Comparison of ENCODE assay signal across 10 cellular contexts in the genomic region with DNA sequence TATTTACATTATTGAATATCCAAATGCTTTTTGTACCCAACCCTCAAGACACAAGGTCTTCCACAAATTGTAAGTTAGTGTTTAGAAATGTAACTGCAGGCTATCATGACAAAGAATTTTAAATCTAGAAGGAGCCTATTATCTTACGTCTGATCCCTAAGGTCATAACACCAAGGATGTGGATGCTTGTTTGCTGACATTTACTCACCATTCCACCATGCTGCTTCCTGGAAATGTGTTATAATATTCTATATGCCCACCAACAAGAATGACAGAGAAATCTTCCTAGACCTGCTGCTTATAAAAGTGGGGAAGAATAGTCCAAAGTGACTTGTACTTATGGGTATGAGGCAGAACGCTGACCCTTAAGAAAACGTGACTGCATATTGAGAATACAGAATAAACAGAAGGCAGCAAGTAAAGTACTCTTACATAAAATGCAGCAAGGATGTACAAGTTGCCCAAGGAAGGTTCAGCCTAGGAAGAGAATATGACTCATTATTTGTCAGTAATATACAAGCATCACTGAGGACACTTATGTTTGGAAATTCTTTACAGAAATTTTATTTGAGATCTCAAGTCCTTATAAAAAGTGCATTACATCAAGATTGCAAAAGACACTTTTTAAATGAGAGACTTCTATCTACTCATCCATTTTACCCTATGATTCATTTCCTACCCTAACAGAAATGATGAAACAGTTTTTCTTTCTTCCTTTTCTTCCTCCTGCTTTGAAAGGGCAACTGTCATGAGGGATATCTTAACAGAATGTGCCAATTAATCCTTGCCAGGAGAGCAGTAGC. TPM values are rescaled to one million over a fixed set of nuclear protein-coding genes. Genes with fewer than 3 reads are reported as not detected.
DNase-seq lines count a peak whose midpoint lies in the region; ATAC-seq and TF ChIP-seq lines count a peak whose summit lies in the region.
"Had no signal": no experiment of that assay in that cellular context is flagged by ENCODE, and none has a peak within 500 bp of the region (broad histone marks: within the 10 kb centered on the region; RNA-seq: fewer than 3 reads in every experiment).

No MANE protein-coding gene starts in this region.

- peaks cover 9% of the 10 kb centered on the region for H3K36me3 ChIP-seq in suprapubic skin

- no peaks in the 10 kb centered on the region for H3K27me3 ChIP-seq in suprapubic skin

- DNase-seq in ELR (ENCODE audit: low read depth) (peak; percentile 89), NOMO-1 (lab: John Stamatoyannopoulos, UW; ENCODE audit: unreplicated experiment in 2 of 2) (peak; percentile 57 to 93), epidermal melanocyte (ENCODE audit: insufficient read length, low spot score) (peak; percentile 28), omental fat pad (ENCODE audit: low spot score) (no peak), GOT3 (lab: John Stamatoyannopoulos, UW) (no peak), NCI-H146 treated with DMSO at 0.1 percent for 48 hours (lab: John Stamatoyannopoulos, UW; ENCODE audit: unreplicated experiment) (no peak), hypothalamus (lab: John Stamatoyannopoulos, UW) (no peak), suprapubic skin (ENCODE audit: low spot score in 2 of 2) (no peak)
- DNase-seq: activated CD4-positive, alpha-beta T cell treated with anti-CD3 and anti-CD28 coated beads for 48 hours; activated naive CD8-positive, alpha-beta T cell treated with anti-CD3 and anti-CD28 coated beads, Interleukin-2, amount 10 ng/mL, durations not matched to agents 7 days and 5 days had no signal

- H3K9me3 ChIP-seq in suprapubic skin, result no peaks in the 10 kb centered on the region

- no peak for TF ChIP-seq EP300 in suprapubic skin (IDR thresholded peaks at IDR 0.05)

- no peak overlapping the region for H3K4me3 ChIP-seq in suprapubic skin

- TF ChIP-seq POLR2A in suprapubic skin (IDR thresholded peaks at IDR 0.05), result no peak

- peak; percentile 23 for ATAC-seq in omental fat pad (ENCODE audit: low FRiP score)

- no peaks in the 10 kb centered on the region for H3K4me1 ChIP-seq in suprapubic skin

- no peak overlapping the region for H3K27ac ChIP-seq in suprapubic skin

- WGBS in suprapubic skin, result 90% methylated on average over 3 of the region's 3 CpGs

- TF ChIP-seq CTCF in omental fat pad (IDR thresholded peaks at IDR 0.05) (no peak), suprapubic skin (IDR thresholded peaks at IDR 0.05) (no peak)

RNA-seq across cellular contexts. Expression of a gene that starts 59.6 kb away (rescaled TPM):
- total RNA-seq in omental fat pad (1 to 10 TPM in 2 of 4 donors, under 1 TPM in 1, not detected in 1; 0.75 to 2.3 (median 1.5) TPM), suprapubic skin (10 to 100 TPM; 28.9 to 39.0 (median 33.5) TPM)

Comparison
In these comparisons a context has a peak if more than half of its experiments do, and no peak if none do; other contexts are left out.
1. DNase-seq: peak in ELR (single experiment), NOMO-1 (2 of 2) and epidermal melanocyte (single experiment); none in omental fat pad (single experiment), GOT3 (single experiment), NCI-H146 treated with DMSO at 0.1 percent for 48 hours (single experiment), hypothalamus (0 of 51) and suprapubic skin (0 of 2).
2. RNA of a gene that starts 59.6 kb away (total RNA-seq): 28.9 to 39.0 TPM in suprapubic skin; 0.75 to 2.3 TPM in omental fat pad; every median in the first group is over 4 times any median in the second.